ENCODE assay signal across 30 cellular contexts in the genomic region with DNA sequence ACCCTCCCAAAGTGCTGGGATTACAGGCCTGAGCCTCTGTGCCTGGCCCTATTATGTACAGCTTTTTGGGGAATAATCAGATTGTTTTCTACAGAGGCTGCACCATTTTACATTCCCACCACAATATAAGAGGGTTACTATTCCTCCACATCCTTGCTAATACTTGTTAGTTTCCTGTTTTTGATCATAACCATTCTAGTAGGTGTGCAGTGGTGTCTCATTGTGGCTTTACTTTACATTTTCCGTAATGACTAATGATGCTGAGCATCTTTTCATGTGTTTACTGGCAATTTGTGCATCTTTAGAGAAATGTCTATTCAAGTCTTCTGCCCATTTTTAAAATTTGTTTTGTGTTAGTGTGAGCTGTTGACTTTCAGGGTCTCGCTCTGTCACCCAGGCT. TPM values are rescaled to one million over a fixed set of nuclear protein-coding genes. Genes with fewer than 3 reads are reported as not detected.
"Had no signal": no experiment of that assay in that cellular context is flagged by ENCODE, and none has a peak within 500 bp of the region (broad histone marks: within the 10 kb centered on the region; RNA-seq: fewer than 3 reads in every experiment).

No MANE protein-coding gene starts in this region.

- H3K4me3 ChIP-seq: ascending aorta, cardiac muscle cell, colonic mucosa, dorsolateral prefrontal cortex, gastroesophageal sphincter, skin epidermis, tibial nerve had no signal

- H3K4me1 ChIP-seq: tibial nerve had no signal

- H3K9me3 Mint-ChIP-seq: activated CD4-positive, alpha-beta memory T cell treated with anti-CD3 and anti-CD28 coated beads, Interleukin-2, amount 10 ng/mL, durations not matched to agents 7 days and 5 days; activated CD4-positive, alpha-beta T cell treated with anti-CD3 and anti-CD28 coated beads, Interleukin-2, amount 10 ng/mL, durations not matched to agents 7 days and 5 days; brain; immature natural killer cell; mesothelial cell of epicardium; naive B cell; nephron progenitor cell; stimulated activated memory B cell treated with anti-CD40 and anti-IgM and Interleukin-4, amounts not matched to agents 10 μg/mL and 1 μg/mL and 100 μg/mL, for 72 hours; stimulated activated naive CD8-positive, alpha-beta T cell treated with anti-CD3 and anti-CD28 coated beads, Interleukin-15, amount 100 ng/mL, for 72 hours; T-cell; T-helper 2 cell treated with Interferon-gamma antibody and Interleukin-4, amounts not matched to agents 5 μg/mL and 100 μg/mL, for 36 hours had no signal

- H3K36me3 Mint-ChIP-seq: activated naive CD8-positive, alpha-beta T cell; brain; immature natural killer cell; mesothelial cell of epicardium; naive B cell; stimulated activated memory B cell treated with anti-CD40 and anti-IgM and Interleukin-4, amounts not matched to agents 10 μg/mL and 1 μg/mL and 100 μg/mL, for 72 hours; T-cell had no signal

- H3K4me1 Mint-ChIP-seq: activated CD4-positive, alpha-beta T cell treated with anti-CD3 and anti-CD28 coated beads, Interleukin-2, amount 10 ng/mL, durations not matched to agents 7 days and 5 days; immature natural killer cell; naive B cell; stimulated activated memory B cell treated with anti-CD40 and anti-IgM and Interleukin-4, amounts not matched to agents 10 μg/mL and 1 μg/mL and 100 μg/mL, for 72 hours had no signal

- H3K36me3 ChIP-seq: ascending aorta, cardiac muscle cell, colonic mucosa, gastroesophageal sphincter, neutrophil, tibial nerve had no signal

- H3K4me3 Mint-ChIP-seq: activated CD4-positive, alpha-beta memory T cell treated with anti-CD3 and anti-CD28 coated beads, Interleukin-2, amount 10 ng/mL, durations not matched to agents 7 days and 5 days; activated CD4-positive, alpha-beta T cell treated with anti-CD3 and anti-CD28 coated beads, Interleukin-2, amount 10 ng/mL, durations not matched to agents 7 days and 5 days; activated naive CD8-positive, alpha-beta T cell; brain; immature natural killer cell; mesothelial cell of epicardium; naive B cell; nephron progenitor cell; stimulated activated memory B cell treated with anti-CD40 and anti-IgM and Interleukin-4, amounts not matched to agents 10 μg/mL and 1 μg/mL and 100 μg/mL, for 72 hours; stimulated activated naive CD8-positive, alpha-beta T cell treated with anti-CD3 and anti-CD28 coated beads, Interleukin-15, amount 100 ng/mL, for 72 hours; T-cell; T-helper 2 cell treated with Interferon-gamma antibody and Interleukin-4, amounts not matched to agents 5 μg/mL and 100 μg/mL, for 36 hours had no signal

- ATAC-seq: gastroesophageal sphincter; left colon; sciatic nerve; stimulated activated memory B cell treated with anti-CD40 and anti-IgM and Interleukin-4, amounts not matched to agents 10 μg/mL and 1 μg/mL and 100 μg/mL, for 72 hours; stimulated activated naive CD8-positive, alpha-beta T cell treated with anti-CD3 and anti-CD28 coated beads, Interleukin-15, amount 100 ng/mL, for 72 hours; T-cell had no signal

- H3K27ac Mint-ChIP-seq: activated CD4-positive, alpha-beta memory T cell treated with anti-CD3 and anti-CD28 coated beads, Interleukin-2, amount 10 ng/mL, durations not matched to agents 7 days and 5 days; activated CD4-positive, alpha-beta T cell treated with anti-CD3 and anti-CD28 coated beads, Interleukin-2, amount 10 ng/mL, durations not matched to agents 7 days and 5 days; activated naive CD8-positive, alpha-beta T cell; brain; immature natural killer cell; mesothelial cell of epicardium; nephron progenitor cell; stimulated activated memory B cell treated with anti-CD40 and anti-IgM and Interleukin-4, amounts not matched to agents 10 μg/mL and 1 μg/mL and 100 μg/mL, for 72 hours; stimulated activated naive CD8-positive, alpha-beta T cell treated with anti-CD3 and anti-CD28 coated beads, Interleukin-15, amount 100 ng/mL, for 72 hours; T-cell; T-helper 2 cell treated with Interferon-gamma antibody and Interleukin-4, amounts not matched to agents 5 μg/mL and 100 μg/mL, for 36 hours had no signal

- H3K27me3 ChIP-seq: ascending aorta, cardiac muscle cell, colonic mucosa, gastroesophageal sphincter, tibial nerve had no signal

- DNase-seq: activated CD4-positive, alpha-beta memory T cell treated with anti-CD3 and anti-CD28 coated beads, Interleukin-2, amount 10 ng/mL, durations not matched to agents 7 days and 5 days; activated CD4-positive, alpha-beta T cell treated with anti-CD3 and anti-CD28 coated beads, Interleukin-2, amount 10 ng/mL, durations not matched to agents 7 days and 5 days; activated CD4-positive, CD25-positive, alpha-beta regulatory T cell; activated T-cell treated with anti-CD3 and anti-CD28 coated beads for 4 hours; cerebellar nuclear complex; colonic mucosa; dorsolateral prefrontal cortex; effector memory CD4-positive, alpha-beta T cell; erythroblast; hippocampal formation; immature natural killer cell; kidney; left colon; naive B cell; nephron progenitor cell; stimulated activated CD4-positive, alpha-beta T cell treated with anti-CD3 and anti-CD28 coated beads, Interleukin-4, amount 100 ng/mL, for 24 hours; stimulated activated naive CD8-positive, alpha-beta T cell treated with anti-CD3 and anti-CD28 coated beads, Interleukin-15, amount 100 ng/mL, for 72 hours; T-cell had no signal

- H3K9me3 ChIP-seq: ascending aorta, colonic mucosa, gastroesophageal sphincter, neutrophil, tibial nerve had no signal

- H3K27ac ChIP-seq: ascending aorta, cardiac muscle cell, colonic mucosa, dorsolateral prefrontal cortex, gastroesophageal sphincter, neutrophil, skin epidermis, tibial nerve had no signal

RNA-seq across cellular contexts. Expression of gene PTPN3, which starts 18.3 kb away (rescaled TPM):
- total RNA-seq: activated CD4-positive, alpha-beta T cell treated with anti-CD3 and anti-CD28 coated beads, Interleukin-2, amount 10 ng/mL, durations not matched to agents 7 days and 5 days had no signal
